ENCODE assay signal across 19 cellular contexts in the genomic region with DNA sequence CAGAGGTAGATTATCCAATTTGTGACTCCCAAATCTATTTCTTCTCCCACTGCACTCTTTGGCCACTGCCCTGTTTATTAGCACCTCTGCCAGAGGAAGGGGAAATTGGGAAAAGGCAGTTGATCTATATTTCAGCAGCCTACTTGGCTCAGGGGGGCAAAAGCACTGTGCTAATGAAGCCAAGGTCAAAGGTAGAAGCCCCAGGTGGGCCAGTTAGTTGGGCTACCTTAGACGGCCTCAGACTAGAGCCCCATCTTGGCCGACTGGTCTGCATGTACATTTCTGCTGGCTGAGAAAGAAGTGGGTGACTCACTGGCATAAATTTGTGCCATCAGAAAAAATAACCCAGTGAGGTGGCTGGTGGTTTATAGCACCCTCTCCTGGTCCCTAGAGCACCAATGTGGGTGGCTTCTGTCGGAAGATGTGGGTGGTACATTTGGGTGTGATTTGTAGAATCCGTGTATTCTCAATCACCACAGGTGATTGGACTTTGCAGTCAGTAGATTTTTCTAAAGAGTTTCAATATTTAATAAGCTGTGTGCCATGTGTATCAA.
"Had no signal": no experiment of that assay in that cellular context is flagged by ENCODE, and none has a peak within 500 bp of the region (broad histone marks: within the 10 kb centered on the region; RNA-seq: fewer than 3 reads in every experiment).

No MANE protein-coding gene starts in this region.

- H3K27me3 ChIP-seq: neutrophil, pancreas had no signal

- H3K9me3 ChIP-seq: neutrophil, pancreas had no signal

- H3K4me1 ChIP-seq: pancreas had no signal

- ATAC-seq: activated CD8-positive, alpha-beta T cell treated with anti-CD3 and anti-CD28 coated beads, Interleukin-2, amount 10 ng/mL, durations not matched to agents 7 days and 5 days; activated naive CD4-positive, alpha-beta T cell treated with anti-CD3 and anti-CD28 coated beads, Interleukin-2, amount 50 U/mL, for 72 hours; activated T-helper 17 cell treated with anti-CD3 and anti-CD28 coated beads, Interleukin-2, amount 50 U/mL, for 72 hours; esophagus mucosa; left ventricle myocardium superior; natural killer cell treated with Interleukin-12 subunit alpha and Interleukin-12 subunit beta and Interleukin-15 and Interleukin-18, amount 100 ng/mL, for 72 hours; pancreas; stimulated activated naive CD8-positive, alpha-beta T cell treated with anti-CD3 and anti-CD28 coated beads, Interleukin-15, Interleukin-2, amounts not matched to agents 100 U/mL and 50 U/mL, for 24 hours had no signal

- H3K36me3 Mint-ChIP-seq: activated naive CD4-positive, alpha-beta T cell treated with anti-CD3 and anti-CD28 coated beads, Interleukin-2, amount 50 U/mL, for 72 hours; brain; memory B cell; natural killer cell treated with Interleukin-12 subunit alpha and Interleukin-12 subunit beta and Interleukin-15 and Interleukin-18, amount 100 ng/mL, for 72 hours had no signal

- H3K36me3 ChIP-seq: neutrophil, pancreas had no signal

- H3K27ac Mint-ChIP-seq: activated CD8-positive, alpha-beta T cell treated with anti-CD3 and anti-CD28 coated beads, Interleukin-2, amount 10 ng/mL, durations not matched to agents 7 days and 5 days; activated naive CD4-positive, alpha-beta T cell treated with anti-CD3 and anti-CD28 coated beads, Interleukin-2, amount 50 U/mL, for 72 hours; activated T-helper 17 cell treated with anti-CD3 and anti-CD28 coated beads, Interleukin-2, amount 50 U/mL, for 72 hours; brain; dendritic cell treated with granulocyte-macrophage colony-stimulating factor and Interleukin-4, amounts not matched to agents 40 ng/mL and 50 ng/mL, for 4 days; memory B cell; natural killer cell treated with Interleukin-12 subunit alpha and Interleukin-12 subunit beta and Interleukin-15 and Interleukin-18, amount 100 ng/mL, for 72 hours had no signal

- H3K27ac ChIP-seq: neutrophil, pancreas had no signal

- H3K4me3 Mint-ChIP-seq: activated CD8-positive, alpha-beta T cell treated with anti-CD3 and anti-CD28 coated beads, Interleukin-2, amount 10 ng/mL, durations not matched to agents 7 days and 5 days; activated T-helper 17 cell treated with anti-CD3 and anti-CD28 coated beads, Interleukin-2, amount 50 U/mL, for 72 hours; brain; dendritic cell treated with granulocyte-macrophage colony-stimulating factor and Interleukin-4, amounts not matched to agents 40 ng/mL and 50 ng/mL, for 4 days; memory B cell; natural killer cell treated with Interleukin-12 subunit alpha and Interleukin-12 subunit beta and Interleukin-15 and Interleukin-18, amount 100 ng/mL, for 72 hours had no signal

- H3K9me3 Mint-ChIP-seq: activated naive CD4-positive, alpha-beta T cell treated with anti-CD3 and anti-CD28 coated beads, Interleukin-2, amount 50 U/mL, for 72 hours; activated T-helper 17 cell treated with anti-CD3 and anti-CD28 coated beads, Interleukin-2, amount 50 U/mL, for 72 hours; dendritic cell treated with granulocyte-macrophage colony-stimulating factor and Interleukin-4, amounts not matched to agents 40 ng/mL and 50 ng/mL, for 4 days; memory B cell; natural killer cell treated with Interleukin-12 subunit alpha and Interleukin-12 subunit beta and Interleukin-15 and Interleukin-18, amount 100 ng/mL, for 72 hours had no signal

- H3K27me3 Mint-ChIP-seq: dendritic cell treated with granulocyte-macrophage colony-stimulating factor and Interleukin-4, amounts not matched to agents 40 ng/mL and 50 ng/mL, for 4 days; memory B cell had no signal

- H3K4me3 ChIP-seq: pancreas had no signal

- DNase-seq: activated CD4-positive, alpha-beta T cell treated with anti-CD3 and anti-CD28 coated beads, Interleukin-2, amount 50 U/mL, for 1 hour; activated CD4-positive, CD25-positive, alpha-beta regulatory T cell treated with anti-CD3 and anti-CD28 coated beads, Interleukin-2, amount 50 U/mL, for 72 hours; activated CD8-positive, alpha-beta T cell treated with anti-CD3 and anti-CD28 coated beads, Interleukin-2, amount 10 ng/mL, durations not matched to agents 7 days and 5 days; activated T-cell treated with anti-CD3 and anti-CD28 coated beads, Interleukin-2, amount 50 U/mL, for 1 hour; aorta; effector CD4-positive, alpha-beta T cell; left ventricle myocardium superior; pancreas; right cardiac atrium; stimulated activated CD4-positive, alpha-beta T cell treated with anti-CD3 and anti-CD28 coated beads, Interleukin-4, amount 100 ng/mL, for 4 hours; stimulated activated naive CD8-positive, alpha-beta T cell treated with anti-CD3 and anti-CD28 coated beads, Interleukin-15, Interleukin-2, amounts not matched to agents 100 U/mL and 50 U/mL, for 24 hours had no signal

- H3K4me1 Mint-ChIP-seq: activated T-helper 17 cell treated with anti-CD3 and anti-CD28 coated beads, Interleukin-2, amount 50 U/mL, for 72 hours; brain; memory B cell had no signal
